1 cellular context compared by ENCODE assay signal in genomic region chr1:65235867-65236805, GRCh38.
A peak's percentile ranks its signal among the peaks of the same experiment; 100 is the strongest.
TF ChIP-seq lines count a peak whose summit lies in the region.

No MANE protein-coding gene starts in this region.

TF ChIP-seq in K562, 482 proteins besides CTCF, POLR2A, EP300 and RAD21 (continued from another document):
- TF ChIP-seq DEAF1 (CRISPR knock-in tag; IDR thresholded peaks at IDR 0.05) (0 out of 2 replicates have a peak, but pooled peaks have one; percentile 53), CC2D1A (IDR thresholded peaks at IDR 0.05) (peak; percentile 81), ZNF592 (IDR thresholded peaks at IDR 0.05) (peak; percentile 40; the same call in 1 of the 2 replicates), KDM5B (IDR thresholded peaks at IDR 0.05; ENCODE audit: insufficient replicate concordance, low read depth, low read length) (no peak), MAFG (tag; conservative IDR thresholded peaks at IDR 0.05) (0 out of 2 replicates have a peak, but pooled peaks have one; percentile 18), PML (IDR thresholded peaks at IDR 0.05; ENCODE audit: low read length) (no peak), PTTG1 (tag; IDR thresholded peaks at IDR 0.05; ENCODE audit: low read depth) (no peak), CHAMP1 (IDR thresholded peaks at IDR 0.05) (peak; percentile 77), REST (CRISPR knock-in tag; IDR thresholded peaks at IDR 0.05; ENCODE audit: low read depth) (no peak), FOXA1 (IDR thresholded peaks at IDR 0.05; ENCODE audit: borderline replicate concordance) (no peak), PCBP1 (IDR thresholded peaks at IDR 0.05; ENCODE audit: low read depth, low read length, poor library complexity, severe bottlenecking) (no peak), DNMT1 (IDR thresholded peaks at IDR 0.05) (no peak), CCNT2 (IDR thresholded peaks at IDR 0.05; ENCODE audit: borderline replicate concordance, extremely low read depth, insufficient read length, low read depth, low read length) (no peak), ASH1L (IDR thresholded peaks at IDR 0.05; ENCODE audit: borderline replicate concordance, low read depth, partially characterized antibody) (peak; percentile 33), PHTF2 (CRISPR knock-in tag; IDR thresholded peaks at IDR 0.05) (no peak), ZBTB43 (CRISPR knock-in tag; IDR thresholded peaks at IDR 0.05) (no peak), KLF16 (IDR thresholded peaks at IDR 0.05) (peak; percentile 46; the same call in 1 of the 2 replicates), JUND (IDR thresholded peaks at IDR 0.05; ENCODE audit: borderline replicate concordance, low read depth, low read length) (no peak), JUND (tag; IDR thresholded peaks at IDR 0.05; ENCODE audit: borderline replicate concordance, low read depth, low read length) (no peak; the same call in 2 of the 3 replicates), ARNT (IDR thresholded peaks at IDR 0.05) (0 out of 4 replicates have a peak, but pooled peaks of 1 of the 2 experiments have one; percentile 56), ZFPM2 (CRISPR knock-in tag; IDR thresholded peaks at IDR 0.05) (no peak), THRA (IDR thresholded peaks at IDR 0.05) (no peak), ADNP (tag; IDR thresholded peaks at IDR 0.05) (0 out of 2 replicates have a peak, but pooled peaks have one; percentile 31), RHOXF2B (CRISPR knock-in tag; conservative IDR thresholded peaks at IDR 0.05) (no peak)
